Comparison of ENCODE assay signal across 17 cellular contexts in the genomic region with DNA sequence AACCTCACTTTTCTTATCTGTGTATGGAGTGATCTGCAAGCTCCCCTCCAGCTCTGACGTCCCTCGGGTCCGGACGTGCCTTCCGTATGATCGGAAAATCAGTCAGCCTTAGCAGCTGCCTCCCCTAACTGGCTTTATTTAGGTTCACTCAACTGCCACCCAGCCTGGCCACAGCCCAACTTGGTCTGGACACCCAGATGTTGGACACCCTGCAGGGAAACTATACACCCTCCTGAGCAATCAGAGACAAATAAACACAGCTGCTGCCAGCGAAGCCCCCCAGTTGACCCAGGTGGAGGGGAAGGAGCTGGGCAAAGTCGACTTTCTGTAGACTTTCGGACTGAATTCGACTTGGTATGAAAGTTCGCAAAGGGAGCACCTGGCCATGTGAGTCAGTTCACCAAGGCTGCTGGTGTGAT. TPM values are rescaled to one million over a fixed set of nuclear protein-coding genes. Genes with fewer than 3 reads are reported as not detected.
DNase-seq lines count a peak whose midpoint lies in the region; ATAC-seq and TF ChIP-seq lines count a peak whose summit lies in the region.
"Had no signal": no experiment of that assay in that cellular context is flagged by ENCODE, and none has a peak within 500 bp of the region (broad histone marks: within the 10 kb centered on the region; RNA-seq: fewer than 3 reads in every experiment).

No MANE protein-coding gene starts in this region.

- H4K20me1 ChIP-seq in BLaER1 (no peaks in the 10 kb centered on the region), SU-DHL-6 (ENCODE audit: low read depth, low read length) (peaks cover 10% of the 10 kb centered on the region; the same call in 1 of the 2 replicates)

- H3K27me3 Mint-ChIP-seq in nephron progenitor cell (ENCODE audit: low read depth, poor library complexity): no peaks in the 10 kb centered on the region
- H3K27me3 Mint-ChIP-seq in Calu3 (ENCODE audit: unreplicated experiment): no peaks in the 10 kb centered on the region
- no peaks in the 10 kb centered on the region for H3K27me3 Mint-ChIP-seq in activated T-helper 2 cell treated with anti-CD3 and anti-CD28 coated beads, Interferon-gamma antibody, Interleukin-2, Interleukin-4, amounts not matched to agents 10 μg/mL and 5 μg/mL and 100 μg/mL, durations not matched to agents 14 hours and 24 hours and 36 hours (ENCODE audit: low read depth)
- H3K27me3 Mint-ChIP-seq: CD4-positive, alpha-beta T cell; IgD-negative memory B cell had no signal

- H3K36me3 Mint-ChIP-seq in nephron progenitor cell (ENCODE audit: low read depth): peaks cover 84% of the 10 kb centered on the region
- H3K36me3 Mint-ChIP-seq in Calu3 (ENCODE audit: insufficient read depth, unreplicated experiment): no peaks in the 10 kb centered on the region
- peaks cover 37% of the 10 kb centered on the region for H3K36me3 Mint-ChIP-seq in activated T-helper 2 cell treated with anti-CD3 and anti-CD28 coated beads, Interferon-gamma antibody, Interleukin-2, Interleukin-4, amounts not matched to agents 10 μg/mL and 5 μg/mL and 100 μg/mL, durations not matched to agents 14 hours and 24 hours and 36 hours (ENCODE audit: low read depth)

- CTCF ChIA-PET in Calu3 (lab: Charles Lee): no interaction called here

- H3K36me3 ChIP-seq in BLaER1 (peaks cover 42% of the 10 kb centered on the region), SU-DHL-6 (ENCODE audit: low read length) (no peaks in the 10 kb centered on the region)

- no peaks in the 10 kb centered on the region for H3K9me2 ChIP-seq in SU-DHL-6 (replicated peaks; ENCODE audit: insufficient read depth, low read length)

- no peaks in the 10 kb centered on the region for H3K9me3 ChIP-seq in BLaER1
- no peaks in the 10 kb centered on the region for H3K9me3 ChIP-seq in SU-DHL-6 (ENCODE audit: insufficient read depth, low read length)
- H3K9me3 ChIP-seq: A549, HAP-1, SJSA1 had no signal

- H3F3A ChIP-seq in SU-DHL-6 (ENCODE audit: insufficient read depth): peaks cover 26% of the 10 kb centered on the region

- H3K27me3 ChIP-seq in BLaER1 (no peaks in the 10 kb centered on the region), SU-DHL-6 (ENCODE audit: low read length) (no peaks in the 10 kb centered on the region)
- H3K27me3 ChIP-seq: SJSA1 had no signal

- no peaks in the 10 kb centered on the region for H3K79me2 ChIP-seq in SU-DHL-6 (ENCODE audit: insufficient read depth, low read length)

- H3K9ac ChIP-seq in BLaER1 (peak overlapping the region; percentile 82), SU-DHL-6 (ENCODE audit: low read length) (no peak overlapping the region)

- H2AFZ ChIP-seq in SU-DHL-6 (ENCODE audit: low read depth, low read length, severe bottlenecking): no peak overlapping the region

- H3K4me1 Mint-ChIP-seq in nephron progenitor cell (peaks cover 20% of the 10 kb centered on the region), Calu3 (ENCODE audit: low read depth, unreplicated experiment) (no peaks in the 10 kb centered on the region)
- H3K4me1 Mint-ChIP-seq in activated T-helper 2 cell treated with anti-CD3 and anti-CD28 coated beads, Interferon-gamma antibody, Interleukin-2, Interleukin-4, amounts not matched to agents 10 μg/mL and 5 μg/mL and 100 μg/mL, durations not matched to agents 14 hours and 24 hours and 36 hours (ENCODE audit: low read depth): peaks cover 19% of the 10 kb centered on the region

- no peak for DNase-seq in nephron progenitor cell
- no peak for DNase-seq in Calu3
- no peak for DNase-seq in activated T-helper 2 cell treated with anti-CD3 and anti-CD28 coated beads, Interferon-gamma antibody, Interleukin-2, Interleukin-4, amounts not matched to agents 10 μg/mL and 5 μg/mL and 100 μg/mL, durations not matched to agents 14 hours and 24 hours and 36 hours (ENCODE audit: low spot score)
- DNase-seq: CD4-positive, alpha-beta T cell; DMS79 treated with DMSO at 0.1 percent for 48 hours; NCI-H1417; NCI-H1930; NCI-H510A treated with DMSO at 0.1 percent for 48 hours had no signal

- no peaks in the 10 kb centered on the region for H3K9me3 Mint-ChIP-seq in nephron progenitor cell
- H3K9me3 Mint-ChIP-seq in Calu3 (ENCODE audit: low read depth, unreplicated experiment): no peaks in the 10 kb centered on the region
- no peaks in the 10 kb centered on the region for H3K9me3 Mint-ChIP-seq in activated T-helper 2 cell treated with anti-CD3 and anti-CD28 coated beads, Interferon-gamma antibody, Interleukin-2, Interleukin-4, amounts not matched to agents 10 μg/mL and 5 μg/mL and 100 μg/mL, durations not matched to agents 14 hours and 24 hours and 36 hours
- H3K9me3 Mint-ChIP-seq: CD4-positive, alpha-beta T cell; IgD-negative memory B cell had no signal

- no peak for TF ChIP-seq CTCF in SU-DHL-6 (IDR thresholded peaks at IDR 0.05; ENCODE audit: insufficient read depth, low read length, poor library complexity, severe bottlenecking)
- no peak for TF ChIP-seq CTCF in nephron progenitor cell (IDR thresholded peaks at IDR 0.05)
- no peak for TF ChIP-seq CTCF in Calu3 (IDR thresholded peaks at IDR 0.05; ENCODE audit: unreplicated experiment)

- peaks cover 100% of the 10 kb centered on the region for H3K4me1 ChIP-seq in BLaER1

- no TSS peak for BruUV-seq in Calu3 (replicated peaks; lab: Mats Ljungman, UMichigan)

- H3K27ac Mint-ChIP-seq in nephron progenitor cell (peak overlapping the region; percentile 39), Calu3 (ENCODE audit: unreplicated experiment) (no peak overlapping the region)
- H3K27ac Mint-ChIP-seq in activated T-helper 2 cell treated with anti-CD3 and anti-CD28 coated beads, Interferon-gamma antibody, Interleukin-2, Interleukin-4, amounts not matched to agents 10 μg/mL and 5 μg/mL and 100 μg/mL, durations not matched to agents 14 hours and 24 hours and 36 hours: no peak overlapping the region
- H3K27ac Mint-ChIP-seq: CD4-positive, alpha-beta T cell; IgD-negative memory B cell had no signal

- H3K27ac ChIP-seq in BLaER1 (peak overlapping the region; percentile 97), SU-DHL-6 (ENCODE audit: low read depth, low read length) (peak overlapping the region; percentile 67)
- H3K27ac ChIP-seq: RWPE1, SJSA1 had no signal

- peak; percentile 27 for ATAC-seq in GM19397 (IDR thresholded peaks at IDR 0.05; ENCODE audit: unreplicated experiment)
- no peak for ATAC-seq in HG03097 (IDR thresholded peaks at IDR 0.05; ENCODE audit: low FRiP score, unreplicated experiment)
- ATAC-seq: A549 had no signal

- peak overlapping the region; percentile 44 for H3K4me3 ChIP-seq in BLaER1
- no peak overlapping the region for H3K4me3 ChIP-seq in SU-DHL-6 (ENCODE audit: insufficient read depth, low read length, poor library complexity, severe bottlenecking)
- H3K4me3 ChIP-seq: A549, HAP-1, SJSA1 had no signal

- H3K4me3 Mint-ChIP-seq in nephron progenitor cell (no peak overlapping the region), Calu3 (ENCODE audit: low read depth, unreplicated experiment) (no peak overlapping the region)
- no peak overlapping the region for H3K4me3 Mint-ChIP-seq in activated T-helper 2 cell treated with anti-CD3 and anti-CD28 coated beads, Interferon-gamma antibody, Interleukin-2, Interleukin-4, amounts not matched to agents 10 μg/mL and 5 μg/mL and 100 μg/mL, durations not matched to agents 14 hours and 24 hours and 36 hours (ENCODE audit: low read depth)
- H3K4me3 Mint-ChIP-seq: CD4-positive, alpha-beta T cell had no signal

- intact Hi-C loops in Calu3 (cut with micrococcal nuclease; ENCODE audit: unreplicated experiment): no loop called here
- intact Hi-C loops in activated T-helper 2 cell treated with anti-CD3 and anti-CD28 coated beads, Interferon-gamma antibody, Interleukin-2, Interleukin-4, amounts not matched to agents 10 μg/mL and 5 μg/mL and 100 μg/mL, durations not matched to agents 14 hours and 24 hours and 36 hours (cut with micrococcal nuclease): no loop called here

- H3K4me2 ChIP-seq in BLaER1: peak overlapping the region; percentile 90
- H3K4me2 ChIP-seq in SU-DHL-6 (ENCODE audit: low read depth, low read length, poor library complexity, severe bottlenecking): peak overlapping the region; percentile 28
- H3K4me2 ChIP-seq: A549 had no signal

RNA-seq across cellular contexts. Expression of a gene that starts 28.9 kb away (rescaled TPM):
- total RNA-seq in Calu3 (2022): 12.6 and 13.2 TPM in 2 replicates
- 22.9 and 23.3 TPM in 2 replicates for total RNA-seq in activated T-helper 2 cell treated with anti-CD3 and anti-CD28 coated beads, Interferon-gamma antibody, Interleukin-2, Interleukin-4, amounts not matched to agents 10 μg/mL and 5 μg/mL and 100 μg/mL, durations not matched to agents 14 hours and 24 hours and 36 hours
